7 cellular contexts compared by ENCODE assay signal in the genomic region with DNA sequence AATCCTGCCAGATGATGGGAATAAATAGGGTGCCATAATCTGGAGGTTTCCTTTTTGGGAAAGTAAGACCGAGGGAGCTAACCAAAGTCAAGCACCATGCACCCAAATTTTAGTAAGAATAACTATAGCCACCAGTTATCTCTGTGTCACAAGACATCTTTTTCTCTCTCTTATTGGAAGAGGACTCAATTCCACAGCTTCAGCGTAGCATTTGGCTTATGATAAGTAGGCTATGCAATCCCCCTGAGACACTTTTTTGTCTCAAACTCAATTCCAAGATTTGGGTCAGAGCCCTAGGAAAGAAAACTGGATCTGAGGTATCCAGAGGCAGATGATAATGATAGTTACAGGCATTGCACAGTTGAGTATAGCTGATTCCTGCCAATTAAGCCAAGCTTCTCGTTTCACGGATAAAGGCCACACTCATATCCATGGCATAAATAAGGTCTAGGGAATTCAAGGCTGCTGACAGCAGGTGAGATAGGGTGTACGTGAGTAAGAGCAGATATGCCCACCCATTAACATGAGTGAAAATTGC.
"Had no signal": no experiment of that assay in that cellular context is flagged by ENCODE, and none has a peak within 500 bp of the region (broad histone marks: within the 10 kb centered on the region; RNA-seq: fewer than 3 reads in every experiment).

No MANE protein-coding gene starts in this region.

- H3K27ac Mint-ChIP-seq: IgD-negative memory B cell had no signal

- ATAC-seq: HepG2 had no signal

- H3K4me1 Mint-ChIP-seq: IgD-negative memory B cell had no signal

- H3K4me1 ChIP-seq: HAP-1 had no signal

- H3K36me3 Mint-ChIP-seq: IgD-negative memory B cell had no signal

- H3K36me3 ChIP-seq: HAP-1 had no signal

- H3K9me3 ChIP-seq: HAP-1 had no signal

- H3K27ac ChIP-seq: GM23248, HL-60 had no signal

- DNase-seq: GM23248, GOT3, H7 had no signal

- H3K4me3 ChIP-seq: GM23248, HAP-1 had no signal

- H3K27me3 Mint-ChIP-seq: IgD-negative memory B cell had no signal

- H3K4me3 Mint-ChIP-seq: IgD-negative memory B cell had no signal
